In genomic region chr16:30533748-30534367, GRCh38 we compare ENCODE assay signal across 6 cellular contexts.
DNase-seq lines count a peak whose midpoint lies in the region; ATAC-seq and TF ChIP-seq lines count a peak whose summit lies in the region.

No MANE protein-coding gene starts in this region.

- peak overlapping the region; percentile 96 to 99 for H3K27ac Mint-ChIP-seq in stimulated activated naive CD8-positive, alpha-beta T cell treated with anti-CD3 and anti-CD28 coated beads, Interleukin-15, amount 100 ng/mL, for 72 hours

- peak overlapping the region; percentile 84 for H3K4me3 ChIP-seq in NB4 (ENCODE audit: low read depth, low read length)
- H3K4me3 ChIP-seq in fibroblast of mammary gland (ENCODE audit: control insufficient read depth, low read depth, low read length): peak overlapping the region; percentile 75

- no peaks in the 10 kb centered on the region for H3K27me3 Mint-ChIP-seq in stimulated activated naive CD8-positive, alpha-beta T cell treated with anti-CD3 and anti-CD28 coated beads, Interleukin-15, amount 100 ng/mL, for 72 hours

- TF ChIP-seq CTCF in NB4 (IDR thresholded peaks at IDR 0.05; ENCODE audit: low read depth, low read length) (peak; percentile 4), fibroblast of mammary gland (conservative IDR thresholded peaks at IDR 0.05; ENCODE audit: control insufficient read depth, insufficient read depth, low read depth, low read length) (no peak)

- H3K4me1 Mint-ChIP-seq in stimulated activated naive CD8-positive, alpha-beta T cell treated with anti-CD3 and anti-CD28 coated beads, Interleukin-15, amount 100 ng/mL, for 72 hours: peaks cover 69% of the 10 kb centered on the region

- ATAC-seq in GM21423 (IDR thresholded peaks at IDR 0.05; ENCODE audit: unreplicated experiment): peak; percentile 9
- ATAC-seq in stimulated activated naive CD8-positive, alpha-beta T cell treated with anti-CD3 and anti-CD28 coated beads, Interleukin-15, amount 100 ng/mL, for 72 hours: peak; percentile 2
- no peak for ATAC-seq in GM19455 (IDR thresholded peaks at IDR 0.05; ENCODE audit: unreplicated experiment)

- TF ChIP-seq POLR2A in NB4 (IDR thresholded peaks at IDR 0.05; ENCODE audit: extremely low read depth, insufficient read length): no peak

- no peaks in the 10 kb centered on the region for H3K9me3 Mint-ChIP-seq in stimulated activated naive CD8-positive, alpha-beta T cell treated with anti-CD3 and anti-CD28 coated beads, Interleukin-15, amount 100 ng/mL, for 72 hours

- DNase-seq in NB4 (ENCODE audit: low read depth): peak; percentile 57
- DNase-seq in fibroblast of mammary gland (ENCODE audit: low read depth): peak; percentile 10
- DNase-seq in stimulated activated naive CD8-positive, alpha-beta T cell treated with anti-CD3 and anti-CD28 coated beads, Interleukin-15, amount 100 ng/mL, for 72 hours: peak in 1 of 2 donors; percentile 16
- DNase-seq in NCI-H1105 treated with DMSO at 0.1 percent for 48 hours (lab: John Stamatoyannopoulos, UW): no peak

- H3K4me3 Mint-ChIP-seq in stimulated activated naive CD8-positive, alpha-beta T cell treated with anti-CD3 and anti-CD28 coated beads, Interleukin-15, amount 100 ng/mL, for 72 hours: peak overlapping the region; percentile 92 to 96
